8 cellular contexts compared by ENCODE assay signal in genomic region chr12:47963340-47964040, GRCh38. TPM values are rescaled to one million over a fixed set of nuclear protein-coding genes. Genes with fewer than 3 reads are reported as not detected.
DNase-seq lines count a peak whose midpoint lies in the region; ATAC-seq and TF ChIP-seq lines count a peak whose summit lies in the region.

TMEM106C (plus strand) TSS chr12:47963596; CDS start chr12:47964237, 641 bp downstream.

- DNase-seq in BE2C (peak; percentile 95), NCI-H460 (ENCODE audit: extremely low read depth, low read depth) (peak; percentile 89), choroid plexus epithelial cell (ENCODE audit: low read depth) (peak; percentile 93), kidney glomerular epithelial cell (lab: John Stamatoyannopoulos, UW) (peak; percentile 89)
- DNase-seq in activated CD4-positive, alpha-beta T cell treated with anti-CD3 and anti-CD28 coated beads for 24 hours (ENCODE audit: low read depth in 2 of 2), result peak; percentile 87 to 88
- peak; percentile 81 to 83 for DNase-seq in stimulated activated CD4-positive, alpha-beta T cell treated with anti-CD3 and anti-CD28 coated beads, Interleukin-1b, Interleukin-23, amount 100 ng/mL, for 1 hour (ENCODE audit: low read depth in 2 of 2)

- H3K9me3 ChIP-seq in BE2C, result no peaks in the 10 kb centered on the region

- TF ChIP-seq CTCF in BE2C (IDR thresholded peaks at IDR 0.05; ENCODE audit: low read depth, low read length) (peak; percentile 95), choroid plexus epithelial cell (conservative IDR thresholded peaks at IDR 0.05; ENCODE audit: low read depth, low read length) (peak; percentile 95)

- H3K27me3 ChIP-seq in BE2C, result peaks cover 5% of the 10 kb centered on the region; the same call in 1 of the 2 replicates

- 0 out of 2 replicates have a peak, but pooled peaks cover 3% of the 10 kb centered on the region for H3K36me3 ChIP-seq in BE2C

- ATAC-seq in HG03432 (IDR thresholded peaks at IDR 0.05; ENCODE audit: unreplicated experiment), result peak; percentile 97

- TF ChIP-seq POLR2A in GM19099 (IDR thresholded peaks at IDR 0.05; ENCODE audit: extremely low read depth, insufficient read length, low read depth), result peak; percentile 67

- H3K4me1 ChIP-seq in BE2C, result no peaks in the 10 kb centered on the region

- H3K4me3 ChIP-seq in BE2C (ENCODE audit: low read depth, low read length) (peak within 1 kb of the TSS; percentile 84), choroid plexus epithelial cell (ENCODE audit: low read depth, low read length) (peak within 1 kb of the TSS; percentile 88)

RNA-seq across cellular contexts. Expression of gene TMEM106C, which starts in this region (rescaled TPM):
- 57.5 TPM for polyA plus RNA-seq in BE2C (2012; ENCODE audit: insufficient read depth, insufficient read length, low read depth)
- total RNA-seq in NCI-H460 (2014; rRNA removed; shearing (Covaris generic)), result 191 and 195 TPM in 2 replicates
- 314 and 320 TPM in 2 replicates for polyA plus RNA-seq in NCI-H460 (2014; cell fraction: nucleus; rRNA removed)

Comparison
In these comparisons a context has a peak if more than half of its experiments do, and no peak if none do; other contexts are left out.
1. Peak in every context shown above with its lines: DNase-seq, ATAC-seq and H3K4me3 ChIP-seq.